8 cellular contexts compared by ENCODE assay signal in genomic region chr2:224922142-224922727, GRCh38.
DNase-seq lines count a peak whose midpoint lies in the region; ATAC-seq and TF ChIP-seq lines count a peak whose summit lies in the region.

No MANE protein-coding gene starts in this region.

- H3K9me3 ChIP-seq in BLaER1: no peaks in the 10 kb centered on the region
- no peaks in the 10 kb centered on the region for H3K9me3 ChIP-seq in thyroid gland

- intact Hi-C loops in thyroid gland (cut with DNase I): no loop called here

- peaks cover 42% of the 10 kb centered on the region for H3K36me3 Mint-ChIP-seq in activated naive CD8-positive, alpha-beta T cell treated with anti-CD3 and anti-CD28 coated beads for 36 hours

- H3K9me3 Mint-ChIP-seq in activated naive CD8-positive, alpha-beta T cell treated with anti-CD3 and anti-CD28 coated beads for 36 hours: no peaks in the 10 kb centered on the region

- no peak overlapping the region for H3K4me3 Mint-ChIP-seq in activated naive CD8-positive, alpha-beta T cell treated with anti-CD3 and anti-CD28 coated beads for 36 hours

- peak overlapping the region; percentile 73 for H3K4me2 ChIP-seq in BLaER1

- WGBS in thyroid gland, 2 donors: 65 to 92% methylated on average over 2 of the region's 2 CpGs

- H3K27ac ChIP-seq in BLaER1 (peak overlapping the region; percentile 54), substantia nigra (ENCODE audit: low read depth, low read length, poor library complexity, severe bottlenecking) (peak overlapping the region; percentile 40), thyroid gland (no peak overlapping the region)

- no peak for DNase-seq in activated naive CD8-positive, alpha-beta T cell treated with anti-CD3 and anti-CD28 coated beads for 36 hours
- DNase-seq in substantia nigra (lab: John Stamatoyannopoulos, UW) (no peak), thyroid gland (no peak), cerebellum (ENCODE audit: low spot score) (no peak), epidermal melanocyte (ENCODE audit: insufficient read length, low spot score) (no peak)

- peak; percentile 72 for ATAC-seq in GM19372 (IDR thresholded peaks at IDR 0.05; ENCODE audit: low read depth, unreplicated experiment)
- ATAC-seq in HG03354 (IDR thresholded peaks at IDR 0.05; ENCODE audit: poor library complexity, severe bottlenecking, unreplicated experiment): peak; percentile 77

- H3K27ac Mint-ChIP-seq in activated naive CD8-positive, alpha-beta T cell treated with anti-CD3 and anti-CD28 coated beads for 36 hours: peak overlapping the region; percentile 85

- no peaks in the 10 kb centered on the region for H3K27me3 Mint-ChIP-seq in activated naive CD8-positive, alpha-beta T cell treated with anti-CD3 and anti-CD28 coated beads for 36 hours

- H3K4me3 ChIP-seq in BLaER1 (no peak overlapping the region), thyroid gland (replicated peaks in 1 of 3) (no peak overlapping the region)

- H3K9ac ChIP-seq in BLaER1: peak overlapping the region; percentile 30; the same call in 1 of the 2 replicates

- TF ChIP-seq CTCF in thyroid gland (IDR thresholded peaks at IDR 0.05): no peak

- no peak for TF ChIP-seq POLR2A in thyroid gland (IDR thresholded peaks at IDR 0.05)

- peaks cover 100% of the 10 kb centered on the region for H4K20me1 ChIP-seq in BLaER1

- H3K36me3 ChIP-seq in BLaER1: peaks cover 78% of the 10 kb centered on the region
- H3K36me3 ChIP-seq in thyroid gland: no peaks in the 10 kb centered on the region

- H3K27me3 ChIP-seq in BLaER1 (no peaks in the 10 kb centered on the region), thyroid gland (no peaks in the 10 kb centered on the region)

- peaks cover 50% of the 10 kb centered on the region for H3K4me1 Mint-ChIP-seq in activated naive CD8-positive, alpha-beta T cell treated with anti-CD3 and anti-CD28 coated beads for 36 hours

- peaks cover 83% of the 10 kb centered on the region for H3K4me1 ChIP-seq in BLaER1
- peaks cover 0 to 12% of the 10 kb centered on the region in 2 donors for H3K4me1 ChIP-seq in thyroid gland

Comparison
In these comparisons a context has a peak if more than half of its experiments do, and no peak if none do; other contexts are left out.
1. H3K27ac ChIP-seq: peak in BLaER1 (single experiment) and substantia nigra (single experiment); none in thyroid gland (0 of 3).